ENCODE assay signal across 22 cellular contexts in genomic region chr2:106866636-106867035, GRCh38. TPM values are rescaled to one million over a fixed set of nuclear protein-coding genes. Genes with fewer than 3 reads are reported as not detected.
DNase-seq lines count a peak whose midpoint lies in the region; ATAC-seq and TF ChIP-seq lines count a peak whose summit lies in the region.
"Had no signal": no experiment of that assay in that cellular context is flagged by ENCODE, and none has a peak within 500 bp of the region (broad histone marks: within the 10 kb centered on the region; RNA-seq: fewer than 3 reads in every experiment).

No MANE protein-coding gene starts in this region.

- TF ChIP-seq POLR2A in thyroid gland (IDR thresholded peaks at IDR 0.05): no peak
- TF ChIP-seq POLR2A in esophagus squamous epithelium (IDR thresholded peaks at IDR 0.05): no peak

- no peak for ATAC-seq in GM18907 (IDR thresholded peaks at IDR 0.05; ENCODE audit: unreplicated experiment)
- ATAC-seq: SK-N-SH treated with all-trans-retinoic acid at 6 μM for 48 hours had no signal

- peaks cover 14% of the 10 kb centered on the region for H3K4me1 ChIP-seq in adipocyte (ENCODE audit: control insufficient read depth, insufficient read depth, low read length)
- H3K4me1 ChIP-seq in thyroid gland: peaks cover 16 to 32% of the 10 kb centered on the region in 2 donors
- no peaks in the 10 kb centered on the region for H3K4me1 ChIP-seq in right atrium auricular region
- H3K4me1 ChIP-seq in esophagus squamous epithelium: peaks cover 0 to 32% (median 0%) of the 10 kb centered on the region in 3 donors
- H3K4me1 ChIP-seq: HAP-1 had no signal

- H3K27me3 ChIP-seq in adipocyte (replicated peaks; ENCODE audit: control insufficient read depth, insufficient read depth, low read length) (peaks cover 24% of the 10 kb centered on the region), thyroid gland (no peaks in the 10 kb centered on the region), right atrium auricular region (no peaks in the 10 kb centered on the region), esophagus squamous epithelium (no peaks in the 10 kb centered on the region)

- H3K9ac ChIP-seq in adipocyte (ENCODE audit: low read length): no peak overlapping the region
- H3K9ac ChIP-seq: KMS-11 had no signal

- TF ChIP-seq CTCF in choroid plexus epithelial cell (conservative IDR thresholded peaks at IDR 0.05; ENCODE audit: low read depth, low read length) (no peak), fibroblast of villous mesenchyme (IDR thresholded peaks at IDR 0.05; ENCODE audit: insufficient read depth, low read depth, low read length) (no peak), thyroid gland (IDR thresholded peaks at IDR 0.05) (no peak), right atrium auricular region (IDR thresholded peaks at IDR 0.05) (no peak), esophagus squamous epithelium (IDR thresholded peaks at IDR 0.05) (no peak)

- intact Hi-C loops in thyroid gland (cut with DNase I) (no loop called here), esophagus squamous epithelium (cut with DNase I) (no loop called here)

- DNase-seq in adipocyte (ENCODE audit: low read depth) (peak; percentile 79), choroid plexus epithelial cell (ENCODE audit: low read depth) (peak; percentile 60), fibroblast of villous mesenchyme (ENCODE audit: low read depth) (peak; percentile 42), thyroid gland (no peak), right atrium auricular region (ENCODE audit: low spot score) (no peak), islet precursor cell (no peak), esophagus squamous epithelium (lab: John Stamatoyannopoulos, UW) (no peak)
- DNase-seq: CD4-positive, alpha-beta memory T cell; COR-L47; GOT3; HFFc6; NCI-H1092 treated with DMSO at 0.1 percent for 48 hours; NCI-H1436; NCI-H187; NCI-H2081 treated with DMSO at 0.1 percent for 48 hours; NCI-H524; NCI-H774 had no signal

- H3K27ac ChIP-seq in thyroid gland: peak overlapping the region; percentile 24 to 81 (median 63)
- H3K27ac ChIP-seq in right atrium auricular region: no peak overlapping the region
- no peak overlapping the region for H3K27ac ChIP-seq in esophagus squamous epithelium
- H3K27ac ChIP-seq: HL-60, KMS-11 had no signal

- H3K36me3 ChIP-seq in adipocyte (ENCODE audit: control insufficient read depth, insufficient read depth, low read length, severe bottlenecking): no peaks in the 10 kb centered on the region
- H3K36me3 ChIP-seq in thyroid gland: no peaks in the 10 kb centered on the region
- H3K36me3 ChIP-seq in right atrium auricular region: no peaks in the 10 kb centered on the region
- H3K36me3 ChIP-seq in esophagus squamous epithelium: no peaks in the 10 kb centered on the region
- H3K36me3 ChIP-seq: HAP-1 had no signal

- H3K9me3 ChIP-seq in adipocyte (ENCODE audit: control insufficient read depth, low read length) (no peaks in the 10 kb centered on the region), thyroid gland (no peaks in the 10 kb centered on the region), right atrium auricular region (no peaks in the 10 kb centered on the region), esophagus squamous epithelium (no peaks in the 10 kb centered on the region)
- H3K9me3 ChIP-seq: HAP-1 had no signal

- H3K4me3 ChIP-seq in adipocyte (ENCODE audit: low read length): no peak overlapping the region
- no peak overlapping the region for H3K4me3 ChIP-seq in choroid plexus epithelial cell (ENCODE audit: low read depth, low read length)
- no peak overlapping the region for H3K4me3 ChIP-seq in fibroblast of villous mesenchyme (ENCODE audit: low read depth, low read length)
- H3K4me3 ChIP-seq in thyroid gland (replicated peaks in 1 of 3): no peak overlapping the region
- H3K4me3 ChIP-seq in right atrium auricular region: no peak overlapping the region
- H3K4me3 ChIP-seq in esophagus squamous epithelium: no peak overlapping the region
- H3K4me3 ChIP-seq: HAP-1 had no signal

- whole genome bisulfite sequencing in thyroid gland, 2 donors: 25 to 40% methylated on average over 3 of the region's 3 CpGs
- WGBS in esophagus squamous epithelium, 2 donors: 39 to 41% methylated on average over 3 of the region's 3 CpGs

RNA-seq across cellular contexts. Expression of gene ST6GAL2, which starts 19.3 kb away (rescaled TPM):
- total RNA-seq in fibroblast of villous mesenchyme (4.3 and 5.2 TPM in 2 replicates), thyroid gland (10 to 100 TPM; 17.6 to 94.5 (median 49.9) TPM), right atrium auricular region (under 1 TPM; 0.59 to 0.67 TPM), esophagus squamous epithelium (1 to 10 TPM in 3 of 4 donors, under 1 TPM in 1; 0.79 to 7.5 (median 4.4) TPM)
- total RNA-seq: CD4-positive, alpha-beta memory T cell had no signal

Comparison
In these comparisons a context has a peak if more than half of its experiments do, and no peak if none do; other contexts are left out.
1. DNase-seq: peak in adipocyte (single experiment), choroid plexus epithelial cell (single experiment) and fibroblast of villous mesenchyme (single experiment); none in thyroid gland (0 of 2), right atrium auricular region (single experiment), islet precursor cell (single experiment) and esophagus squamous epithelium (single experiment).
2. H3K27ac ChIP-seq: peak in thyroid gland (3 of 3); none in right atrium auricular region (0 of 2) and esophagus squamous epithelium (0 of 4).